ENCODE assay signal across 9 cellular contexts in genomic region chr3:179495483-179495882, GRCh38. TPM values are rescaled to one million over a fixed set of nuclear protein-coding genes. Genes with fewer than 3 reads are reported as not detected.
"Had no signal": no experiment of that assay in that cellular context is flagged by ENCODE, and none has a peak within 500 bp of the region (broad histone marks: within the 10 kb centered on the region; RNA-seq: fewer than 3 reads in every experiment).

No MANE protein-coding gene starts in this region.

- DNase-seq: H9, HCEC 1CT, IMR-90, KBM-7 had no signal

- H3K4me2 ChIP-seq: GM23338 had no signal

- H3K4me1 Mint-ChIP-seq: GM23338, H9 had no signal

- ATAC-seq: GM23338 had no signal

- H3K27ac Mint-ChIP-seq: GM23338, H9 had no signal

- H3K4me3 ChIP-seq: GM23338 had no signal

- H2AFZ ChIP-seq: GM23338 had no signal

- FAIRE-seq: H1, H54, HTR-8/SVneo had no signal

- H3K4me3 Mint-ChIP-seq: GM23338, H9 had no signal

RNA-seq across cellular contexts. Expression of gene GNB4, which starts 44.2 kb away (rescaled TPM):
- total RNA-seq: HT-29 had no signal
